Comparison of ENCODE assay signal across 1 cellular context in genomic region chr5:56480305-56481146, GRCh38.
TF ChIP-seq lines count a peak whose summit lies in the region.

No MANE protein-coding gene starts in this region.

TF ChIP-seq in HepG2, 621 proteins besides CTCF, POLR2A, EP300 and RAD21 (continued from another document and continues in another):
- no peak; the same call in 1 of the 2 replicates for TF ChIP-seq RFXAP (CRISPR knock-in tag; IDR thresholded peaks at IDR 0.05; ENCODE audit: borderline replicate concordance)
- TF ChIP-seq ADNP (CRISPR knock-in tag; IDR thresholded peaks at IDR 0.05): no peak
- TF ChIP-seq, protein P1, sequence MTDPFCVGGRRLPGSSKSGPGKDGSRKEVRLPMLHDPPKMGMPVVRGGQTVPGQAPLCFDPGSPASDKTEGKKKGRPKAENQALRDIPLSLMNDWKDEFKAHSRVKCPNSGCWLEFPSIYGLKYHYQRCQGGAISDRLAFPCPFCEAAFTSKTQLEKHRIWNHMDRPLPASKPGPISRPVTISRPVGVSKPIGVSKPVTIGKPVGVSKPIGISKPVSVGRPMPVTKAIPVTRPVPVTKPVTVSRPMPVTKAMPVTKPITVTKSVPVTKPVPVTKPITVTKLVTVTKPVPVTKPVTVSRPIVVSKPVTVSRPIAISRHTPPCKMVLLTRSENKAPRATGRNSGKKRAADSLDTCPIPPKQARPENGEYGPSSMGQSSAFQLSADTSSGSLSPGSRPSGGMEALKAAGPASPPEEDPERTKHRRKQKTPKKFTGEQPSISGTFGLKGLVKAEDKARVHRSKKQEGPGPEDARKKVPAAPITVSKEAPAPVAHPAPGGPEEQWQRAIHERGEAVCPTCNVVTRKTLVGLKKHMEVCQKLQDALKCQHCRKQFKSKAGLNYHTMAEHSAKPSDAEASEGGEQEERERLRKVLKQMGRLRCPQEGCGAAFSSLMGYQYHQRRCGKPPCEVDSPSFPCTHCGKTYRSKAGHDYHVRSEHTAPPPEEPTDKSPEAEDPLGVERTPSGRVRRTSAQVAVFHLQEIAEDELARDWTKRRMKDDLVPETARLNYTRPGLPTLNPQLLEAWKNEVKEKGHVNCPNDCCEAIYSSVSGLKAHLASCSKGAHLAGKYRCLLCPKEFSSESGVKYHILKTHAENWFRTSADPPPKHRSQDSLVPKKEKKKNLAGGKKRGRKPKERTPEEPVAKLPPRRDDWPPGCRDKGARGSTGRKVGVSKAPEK (CRISPR knock-in tag; IDR thresholded peaks at IDR 0.05; ENCODE audit: borderline replicate concordance): peak; percentile 91; the same call in 1 of the 2 replicates
- peak; percentile 73; the same call in 1 of the 2 replicates for TF ChIP-seq MEIS1 (CRISPR knock-in tag; IDR thresholded peaks at IDR 0.05; ENCODE audit: borderline replicate concordance)
- no peak for TF ChIP-seq HOXA7 (CRISPR knock-in tag; IDR thresholded peaks at IDR 0.05)
- no peak for TF ChIP-seq SNAI1 (CRISPR knock-in tag; IDR thresholded peaks at IDR 0.05; ENCODE audit: borderline replicate concordance)
- TF ChIP-seq TOE1 (CRISPR knock-in tag; IDR thresholded peaks at IDR 0.05): no peak
- no peak for TF ChIP-seq ZNF260 (CRISPR knock-in tag; IDR thresholded peaks at IDR 0.05; ENCODE audit: borderline replicate concordance, low read depth)
- TF ChIP-seq SMAD9 (CRISPR knock-in tag; IDR thresholded peaks at IDR 0.05): no peak
- TF ChIP-seq GPBP1L1 (CRISPR knock-in tag; IDR thresholded peaks at IDR 0.05): no peak
- peak; percentile 91 for TF ChIP-seq RARA (CRISPR knock-in tag; IDR thresholded peaks at IDR 0.05)
- TF ChIP-seq PRPF4 (IDR thresholded peaks at IDR 0.05; ENCODE audit: low read depth, low read length, poor library complexity, severe bottlenecking): no peak
- TF ChIP-seq SP140L (CRISPR knock-in tag; IDR thresholded peaks at IDR 0.05; ENCODE audit: borderline replicate concordance): 0 out of 2 replicates have a peak, but pooled peaks have one; percentile 5
- TF ChIP-seq ZNF660 (CRISPR knock-in tag; IDR thresholded peaks at IDR 0.05; ENCODE audit: borderline replicate concordance, low read depth): no peak
- TF ChIP-seq ZNF607 (CRISPR knock-in tag; IDR thresholded peaks at IDR 0.05; ENCODE audit: borderline replicate concordance): peak; percentile 4; the same call in 1 of the 2 replicates
- peak; percentile 92 for TF ChIP-seq MED13 (CRISPR knock-in tag; IDR thresholded peaks at IDR 0.05)
- TF ChIP-seq ZNF235 (CRISPR knock-in tag; IDR thresholded peaks at IDR 0.05; ENCODE audit: borderline replicate concordance): no peak
- no peak for TF ChIP-seq HNRNPK (IDR thresholded peaks at IDR 0.05; ENCODE audit: low read depth, low read length, poor library complexity, severe bottlenecking)
- no peak for TF ChIP-seq E2F2 (CRISPR knock-in tag; IDR thresholded peaks at IDR 0.05; ENCODE audit: borderline replicate concordance)
- TF ChIP-seq ZNF773 (CRISPR knock-in tag; IDR thresholded peaks at IDR 0.05; ENCODE audit: borderline replicate concordance): no peak
- TF ChIP-seq SIX4 (CRISPR knock-in tag; IDR thresholded peaks at IDR 0.05): peak; percentile 81
- peak; percentile 86 for TF ChIP-seq TBX2 (CRISPR knock-in tag; IDR thresholded peaks at IDR 0.05; ENCODE audit: borderline replicate concordance)
- TF ChIP-seq, protein P2, sequence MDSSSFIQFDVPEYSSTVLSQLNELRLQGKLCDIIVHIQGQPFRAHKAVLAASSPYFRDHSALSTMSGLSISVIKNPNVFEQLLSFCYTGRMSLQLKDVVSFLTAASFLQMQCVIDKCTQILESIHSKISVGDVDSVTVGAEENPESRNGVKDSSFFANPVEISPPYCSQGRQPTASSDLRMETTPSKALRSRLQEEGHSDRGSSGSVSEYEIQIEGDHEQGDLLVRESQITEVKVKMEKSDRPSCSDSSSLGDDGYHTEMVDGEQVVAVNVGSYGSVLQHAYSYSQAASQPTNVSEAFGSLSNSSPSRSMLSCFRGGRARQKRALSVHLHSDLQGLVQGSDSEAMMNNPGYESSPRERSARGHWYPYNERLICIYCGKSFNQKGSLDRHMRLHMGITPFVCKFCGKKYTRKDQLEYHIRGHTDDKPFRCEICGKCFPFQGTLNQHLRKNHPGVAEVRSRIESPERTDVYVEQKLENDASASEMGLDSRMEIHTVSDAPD (CRISPR knock-in tag; IDR thresholded peaks at IDR 0.05): peak; percentile 75
- peak; percentile 46; the same call in 1 of the 2 replicates for TF ChIP-seq ZNF335 (CRISPR knock-in tag; IDR thresholded peaks at IDR 0.05)
- TF ChIP-seq ZNF670 (CRISPR knock-in tag; IDR thresholded peaks at IDR 0.05; ENCODE audit: borderline replicate concordance): peak; percentile 40; the same call in 1 of the 2 replicates
- 0 out of 2 replicates have a peak, but pooled peaks have one; percentile 2 for TF ChIP-seq ZNF850 (CRISPR knock-in tag; conservative IDR thresholded peaks at IDR 0.05)
- no peak for TF ChIP-seq ZNF484 (CRISPR knock-in tag; IDR thresholded peaks at IDR 0.05; ENCODE audit: borderline replicate concordance, low read depth)
- TF ChIP-seq KDM2A (CRISPR knock-in tag; IDR thresholded peaks at IDR 0.05; ENCODE audit: borderline replicate concordance, low read depth): peak; percentile 75
- TF ChIP-seq GATAD2A (CRISPR knock-in tag; IDR thresholded peaks at IDR 0.05): peak; percentile 93
- no peak; the same call in 1 of the 2 replicates for TF ChIP-seq ATF3 (CRISPR knock-in tag; IDR thresholded peaks at IDR 0.05)
- peak; percentile 76 for TF ChIP-seq SOX5 (CRISPR knock-in tag; IDR thresholded peaks at IDR 0.05; ENCODE audit: borderline replicate concordance)
- TF ChIP-seq, protein P3, sequence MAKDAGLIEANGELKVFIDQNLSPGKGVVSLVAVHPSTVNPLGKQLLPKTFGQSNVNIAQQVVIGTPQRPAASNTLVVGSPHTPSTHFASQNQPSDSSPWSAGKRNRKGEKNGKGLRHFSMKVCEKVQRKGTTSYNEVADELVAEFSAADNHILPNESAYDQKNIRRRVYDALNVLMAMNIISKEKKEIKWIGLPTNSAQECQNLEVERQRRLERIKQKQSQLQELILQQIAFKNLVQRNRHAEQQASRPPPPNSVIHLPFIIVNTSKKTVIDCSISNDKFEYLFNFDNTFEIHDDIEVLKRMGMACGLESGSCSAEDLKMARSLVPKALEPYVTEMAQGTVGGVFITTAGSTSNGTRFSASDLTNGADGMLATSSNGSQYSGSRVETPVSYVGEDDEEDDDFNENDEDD (CRISPR knock-in tag; IDR thresholded peaks at IDR 0.05; ENCODE audit: borderline replicate concordance): peak; percentile 15
- peak; percentile 29 for TF ChIP-seq ZFX (CRISPR knock-in tag; IDR thresholded peaks at IDR 0.05; ENCODE audit: low read depth)
- peak; percentile 29; the same call in 1 of the 2 replicates for TF ChIP-seq FOSL2 (CRISPR knock-in tag; IDR thresholded peaks at IDR 0.05)
- no peak for TF ChIP-seq LBX2 (CRISPR knock-in tag; IDR thresholded peaks at IDR 0.05; ENCODE audit: borderline replicate concordance)
- no peak for TF ChIP-seq ZMAT3 (CRISPR knock-in tag; conservative IDR thresholded peaks at IDR 0.05)
- no peak for TF ChIP-seq DNMT3B (CRISPR knock-in tag; conservative IDR thresholded peaks at IDR 0.05)
- TF ChIP-seq ZBTB20 (CRISPR knock-in tag; IDR thresholded peaks at IDR 0.05; ENCODE audit: borderline replicate concordance, low read depth): no peak
- TF ChIP-seq ZBTB4 (CRISPR knock-in tag; IDR thresholded peaks at IDR 0.05; ENCODE audit: borderline replicate concordance): peak; percentile 74; the same call in 1 of the 2 replicates
- TF ChIP-seq ZNF761 (CRISPR knock-in tag; conservative IDR thresholded peaks at IDR 0.05): no peak
- TF ChIP-seq, protein P4, sequence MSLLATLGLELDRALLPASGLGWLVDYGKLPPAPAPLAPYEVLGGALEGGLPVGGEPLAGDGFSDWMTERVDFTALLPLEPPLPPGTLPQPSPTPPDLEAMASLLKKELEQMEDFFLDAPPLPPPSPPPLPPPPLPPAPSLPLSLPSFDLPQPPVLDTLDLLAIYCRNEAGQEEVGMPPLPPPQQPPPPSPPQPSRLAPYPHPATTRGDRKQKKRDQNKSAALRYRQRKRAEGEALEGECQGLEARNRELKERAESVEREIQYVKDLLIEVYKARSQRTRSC (CRISPR knock-in tag; IDR thresholded peaks at IDR 0.05; ENCODE audit: low read depth): no peak
- TF ChIP-seq NFE2L2 (IDR thresholded peaks at IDR 0.05; ENCODE audit: low read length): no peak
- TF ChIP-seq, protein P5, sequence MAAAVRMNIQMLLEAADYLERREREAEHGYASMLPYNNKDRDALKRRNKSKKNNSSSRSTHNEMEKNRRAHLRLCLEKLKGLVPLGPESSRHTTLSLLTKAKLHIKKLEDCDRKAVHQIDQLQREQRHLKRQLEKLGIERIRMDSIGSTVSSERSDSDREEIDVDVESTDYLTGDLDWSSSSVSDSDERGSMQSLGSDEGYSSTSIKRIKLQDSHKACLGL (CRISPR knock-in tag; IDR thresholded peaks at IDR 0.05): no peak; the same call in 1 of the 2 replicates
- no peak for TF ChIP-seq ARNT (IDR thresholded peaks at IDR 0.05)
- TF ChIP-seq, protein P6, sequence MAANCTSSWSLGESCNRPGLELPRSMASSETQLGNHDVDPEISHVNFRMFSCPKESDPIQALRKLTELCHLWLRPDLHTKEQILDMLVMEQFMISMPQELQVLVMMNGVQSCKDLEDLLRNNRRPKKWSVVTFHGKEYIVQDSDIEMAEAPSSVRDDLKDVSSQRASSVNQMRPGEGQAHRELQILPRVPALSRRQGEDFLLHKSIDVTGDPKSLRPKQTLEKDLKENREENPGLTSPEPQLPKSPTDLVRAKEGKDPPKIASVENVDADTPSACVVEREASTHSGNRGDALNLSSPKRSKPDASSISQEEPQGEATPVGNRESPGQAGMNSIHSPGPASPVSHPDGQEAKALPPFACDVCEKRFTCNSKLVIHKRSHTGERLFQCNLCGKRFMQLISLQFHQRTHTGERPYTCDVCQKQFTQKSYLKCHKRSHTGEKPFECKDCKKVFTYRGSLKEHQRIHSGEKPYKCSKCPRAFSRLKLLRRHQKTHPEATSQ (CRISPR knock-in tag; IDR thresholded peaks at IDR 0.05; ENCODE audit: borderline replicate concordance): no peak
- TF ChIP-seq RORA (CRISPR knock-in tag; IDR thresholded peaks at IDR 0.05): no peak
- no peak for TF ChIP-seq ZNF558 (CRISPR knock-in tag; IDR thresholded peaks at IDR 0.05; ENCODE audit: borderline replicate concordance)
- TF ChIP-seq BRD4 (CRISPR knock-in tag; IDR thresholded peaks at IDR 0.05): peak; percentile 51
- no peak for TF ChIP-seq THYN1 (CRISPR knock-in tag; IDR thresholded peaks at IDR 0.05; ENCODE audit: borderline replicate concordance, low read depth)
- TF ChIP-seq ZNF724P (CRISPR knock-in tag; IDR thresholded peaks at IDR 0.05; ENCODE audit: borderline replicate concordance): no peak
- TF ChIP-seq NCOR1 (IDR thresholded peaks at IDR 0.05; ENCODE audit: borderline replicate concordance, low read length): no peak; the same call in 1 of the 2 replicates
- no peak for TF ChIP-seq ZIK1 (CRISPR knock-in tag; IDR thresholded peaks at IDR 0.05; ENCODE audit: borderline replicate concordance, low read depth)
- TF ChIP-seq TAF1 (CRISPR knock-in tag; IDR thresholded peaks at IDR 0.05): peak; percentile 56
- TF ChIP-seq ZNF225 (CRISPR knock-in tag; IDR thresholded peaks at IDR 0.05): no peak
- TF ChIP-seq, protein P7, sequence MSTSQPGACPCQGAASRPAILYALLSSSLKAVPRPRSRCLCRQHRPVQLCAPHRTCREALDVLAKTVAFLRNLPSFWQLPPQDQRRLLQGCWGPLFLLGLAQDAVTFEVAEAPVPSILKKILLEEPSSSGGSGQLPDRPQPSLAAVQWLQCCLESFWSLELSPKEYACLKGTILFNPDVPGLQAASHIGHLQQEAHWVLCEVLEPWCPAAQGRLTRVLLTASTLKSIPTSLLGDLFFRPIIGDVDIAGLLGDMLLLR (CRISPR knock-in tag; IDR thresholded peaks at IDR 0.05): no peak; the same call in 1 of the 2 replicates
